In genomic region chr18:476368-476767, GRCh38 we compare ENCODE assay signal across 16 cellular contexts. TPM values are rescaled to one million over a fixed set of nuclear protein-coding genes. Genes with fewer than 3 reads are reported as not detected.
DNase-seq lines count a peak whose midpoint lies in the region; ATAC-seq and TF ChIP-seq lines count a peak whose summit lies in the region.
"Had no signal": no experiment of that assay in that cellular context is flagged by ENCODE, and none has a peak within 500 bp of the region (broad histone marks: within the 10 kb centered on the region; RNA-seq: fewer than 3 reads in every experiment).

No MANE protein-coding gene starts in this region.

- intact Hi-C loops in dorsolateral prefrontal cortex (cut with DNase I), result no loop called here

- H3K4me1 Mint-ChIP-seq in nephron progenitor cell, result peaks cover 87% of the 10 kb centered on the region
- H3K4me1 Mint-ChIP-seq: memory B cell had no signal

- TF ChIP-seq POLR2A in erythroblast (IDR thresholded peaks at IDR 0.05; ENCODE audit: low read length), result no peak

- TF ChIP-seq CTCF in dorsolateral prefrontal cortex (IDR thresholded peaks at IDR 0.05 in 54 of 56, conservative IDR thresholded peaks at IDR 0.05 in 2 of 56; ENCODE audit: low read depth in 1 of 56, partially characterized antibody in 56 of 56) (no peak), nephron progenitor cell (IDR thresholded peaks at IDR 0.05) (no peak)

- no peak for ATAC-seq in HG02678 (IDR thresholded peaks at IDR 0.05; ENCODE audit: unreplicated experiment)

- no peak overlapping the region for H3K4me3 ChIP-seq in ACC112 (ENCODE audit: low read depth, low read length)
- H3K4me3 ChIP-seq in dorsolateral prefrontal cortex, result peak overlapping the region in 4 of 59 donors; percentile 4 to 26 (median 12)
- H3K4me3 ChIP-seq: SK-N-MC had no signal

- H3K36me3 ChIP-seq in ACC112 (ENCODE audit: insufficient read depth, low read length), result no peaks in the 10 kb centered on the region

- H3K27ac Mint-ChIP-seq in nephron progenitor cell, result peak overlapping the region; percentile 98
- H3K27ac Mint-ChIP-seq: memory B cell had no signal

- peaks cover 53% of the 10 kb centered on the region for H3K36me3 Mint-ChIP-seq in nephron progenitor cell (ENCODE audit: low read depth)
- H3K36me3 Mint-ChIP-seq: memory B cell had no signal

- no peaks in the 10 kb centered on the region for H3K79me2 ChIP-seq in ACC112 (ENCODE audit: control insufficient read depth, insufficient read depth, low read length, unreplicated experiment)

- peak; percentile 38 for DNase-seq in LHCN-M2 (ENCODE audit: low read depth)
- DNase-seq in dorsolateral prefrontal cortex, result no peak
- DNase-seq in nephron progenitor cell, result peak; percentile 43
- no peak for DNase-seq in activated T-cell treated with anti-CD3 and anti-CD28 coated beads, Interleukin-2, amount 50 U/mL, for 48 hours
- no peak for DNase-seq in erythroblast (lab: John Stamatoyannopoulos, UW)
- no peak for DNase-seq in NCI-H2081 treated with DMSO at 0.1 percent for 48 hours (lab: John Stamatoyannopoulos, UW)
- DNase-seq: activated CD4-positive, alpha-beta T cell treated with anti-CD3 and anti-CD28 coated beads for 4 hours; activated naive CD4-positive, alpha-beta T cell treated with Interleukin-2 at 50 U/mL for 16 hours; aorta; MM.1S; NCI-H1930; OCI-M1 had no signal

- peak overlapping the region; percentile 63 for H3K4me3 Mint-ChIP-seq in nephron progenitor cell
- H3K4me3 Mint-ChIP-seq: memory B cell had no signal

- no peaks in the 10 kb centered on the region for H3K27me3 ChIP-seq in ACC112 (ENCODE audit: insufficient read depth, low read length)
- peaks cover 0 to 10% (median 0%) of the 10 kb centered on the region in 45 donors for H3K27me3 ChIP-seq in dorsolateral prefrontal cortex

- peaks cover 3% of the 10 kb centered on the region for H3K27me3 Mint-ChIP-seq in nephron progenitor cell (ENCODE audit: low read depth, poor library complexity)

- H3K4me1 ChIP-seq in ACC112 (ENCODE audit: control insufficient read depth, insufficient read depth, low read length, unreplicated experiment), result peaks cover 58% of the 10 kb centered on the region

- H3K27ac ChIP-seq in ACC112 (ENCODE audit: low read depth, low read length) (peak overlapping the region; percentile 56; the same call in 1 of the 2 replicates), dorsolateral prefrontal cortex (peak overlapping the region in 49 of 59 donors; percentile 2 to 82 (median 49))
- H3K27ac ChIP-seq: SK-N-MC had no signal

- H2AFZ ChIP-seq in ACC112 (ENCODE audit: low read length, unreplicated experiment), result no peak overlapping the region

- no peaks in the 10 kb centered on the region for H3K9me3 Mint-ChIP-seq in nephron progenitor cell
- H3K9me3 Mint-ChIP-seq: memory B cell had no signal

RNA-seq across cellular contexts. Expression of gene COLEC12, which starts 24.1 kb away (rescaled TPM):
- total RNA-seq in LHCN-M2 (2014; rRNA removed) (0.32 and 1.1 TPM in 2 replicates), dorsolateral prefrontal cortex (10 to 100 TPM in 76 of 120 experiments, 1 to 10 TPM in 44; 5.5 to 34.4 (median 11.3) TPM)
- 0.07 TPM for polyA plus RNA-seq in LHCN-M2 (2012)

Comparison
In these comparisons a context has a peak if more than half of its experiments do, and no peak if none do; other contexts are left out.
1. DNase-seq: peak in LHCN-M2 (single experiment) and nephron progenitor cell (single experiment); none in dorsolateral prefrontal cortex (0 of 10), activated T-cell treated with anti-CD3 and anti-CD28 coated beads, Interleukin-2, amount 50 U/mL, for 48 hours (0 of 2), erythroblast (0 of 2) and NCI-H2081 treated with DMSO at 0.1 percent for 48 hours (single experiment).